ENCODE assay signal across 2 cellular contexts in the genomic region with DNA sequence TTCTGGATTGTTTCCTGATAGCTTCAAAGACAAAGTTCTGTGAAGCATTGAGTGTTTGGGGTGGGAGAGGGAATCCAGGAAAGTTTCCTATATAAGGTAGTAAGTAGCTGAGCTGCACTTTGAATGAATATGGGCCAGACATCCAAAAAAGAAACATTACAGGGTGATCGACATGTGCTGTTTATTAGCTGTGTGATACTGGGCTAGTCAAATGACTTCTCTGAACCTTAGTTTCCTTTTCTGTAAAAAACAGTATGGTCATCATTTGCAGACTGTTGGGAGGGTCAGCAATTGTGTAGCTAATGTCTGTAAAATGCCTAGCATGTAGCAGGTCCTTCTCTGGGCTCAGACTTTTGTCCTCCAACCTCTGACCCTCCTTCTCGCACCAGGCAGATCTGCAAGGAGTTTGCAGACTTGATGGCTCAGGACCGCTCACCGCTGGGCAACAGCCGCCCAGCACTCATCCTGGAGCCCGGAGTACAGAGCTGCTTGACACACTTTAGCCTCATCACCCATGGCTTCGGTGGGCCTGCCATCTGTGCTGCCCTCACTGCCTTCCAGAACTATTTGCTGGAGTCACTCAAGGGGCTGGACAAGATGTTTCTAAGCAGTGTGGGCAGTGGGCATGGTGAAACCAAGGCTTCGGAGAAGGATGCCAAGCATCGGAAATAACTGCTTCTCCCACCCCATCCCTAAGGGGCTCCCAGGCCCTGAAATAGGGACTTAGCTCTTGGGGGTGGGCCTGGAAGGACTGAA.
A peak's percentile ranks its signal among the peaks of the same experiment; 100 is the strongest.
TF ChIP-seq lines count a peak whose summit lies in the region.

No MANE protein-coding gene starts in this region.

TF ChIP-seq in A549, 52 proteins besides CTCF, POLR2A, EP300 and RAD21:
- TF ChIP-seq ZSCAN20 (CRISPR knock-in tag; IDR thresholded peaks at IDR 0.05) (no peak), ZFP36 (IDR thresholded peaks at IDR 0.05; ENCODE audit: borderline replicate concordance, partially characterized antibody) (peak; percentile 7)

TF ChIP-seq in GM12878, 131 proteins besides CTCF, POLR2A, EP300 and RAD21:
- TF ChIP-seq NFIC (IDR thresholded peaks at IDR 0.05; ENCODE audit: low read depth, low read length) (no peak), CEBPZ (IDR thresholded peaks at IDR 0.05; ENCODE audit: low read depth, low read length) (no peak), IRF5 (IDR thresholded peaks at IDR 0.05; ENCODE audit: borderline replicate concordance) (no peak), MYB (IDR thresholded peaks at IDR 0.05; ENCODE audit: borderline replicate concordance, low read depth, low read length) (no peak), ZNF207 (IDR thresholded peaks at IDR 0.05; ENCODE audit: borderline replicate concordance) (no peak), ZNF384 (IDR thresholded peaks at IDR 0.05; ENCODE audit: borderline replicate concordance, low read depth, low read length) (no peak), KDM1A (IDR thresholded peaks at IDR 0.05; ENCODE audit: borderline replicate concordance) (no peak)
- TF ChIP-seq, protein P1, sequence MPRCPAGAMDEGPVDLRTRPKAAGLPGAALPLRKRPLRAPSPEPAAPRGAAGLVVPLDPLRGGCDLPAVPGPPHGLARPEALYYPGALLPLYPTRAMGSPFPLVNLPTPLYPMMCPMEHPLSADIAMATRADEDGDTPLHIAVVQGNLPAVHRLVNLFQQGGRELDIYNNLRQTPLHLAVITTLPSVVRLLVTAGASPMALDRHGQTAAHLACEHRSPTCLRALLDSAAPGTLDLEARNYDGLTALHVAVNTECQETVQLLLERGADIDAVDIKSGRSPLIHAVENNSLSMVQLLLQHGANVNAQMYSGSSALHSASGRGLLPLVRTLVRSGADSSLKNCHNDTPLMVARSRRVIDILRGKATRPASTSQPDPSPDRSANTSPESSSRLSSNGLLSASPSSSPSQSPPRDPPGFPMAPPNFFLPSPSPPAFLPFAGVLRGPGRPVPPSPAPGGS (IDR thresholded peaks at IDR 0.05; ENCODE audit: borderline replicate concordance, insufficient read depth, low read depth, low read length, poor library complexity, severe bottlenecking) = peak; percentile 77
